Comparison of ENCODE assay signal across 21 cellular contexts in genomic region chr3:33119891-33120290, GRCh38. TPM values are rescaled to one million over a fixed set of nuclear protein-coding genes. Genes with fewer than 3 reads are reported as not detected.
DNase-seq lines count a peak whose midpoint lies in the region; ATAC-seq and TF ChIP-seq lines count a peak whose summit lies in the region.
"Had no signal": no experiment of that assay in that cellular context is flagged by ENCODE, and none has a peak within 500 bp of the region (broad histone marks: within the 10 kb centered on the region; RNA-seq: fewer than 3 reads in every experiment).

No MANE protein-coding gene starts in this region.

- H3K9ac ChIP-seq in PC-3 (ENCODE audit: low read length), result no peak overlapping the region

- ATAC-seq in T-helper 17 cell (no peak), right cardiac atrium (peak; percentile 32 to 47), PC-3 (no peak), HG02610 (IDR thresholded peaks at IDR 0.05; ENCODE audit: unreplicated experiment) (no peak)
- no peak for ATAC-seq in stimulated activated memory B cell treated with anti-CD40 and anti-IgM and Interleukin-4, amounts not matched to agents 10 μg/mL and 1 μg/mL and 100 μg/mL, for 72 hours

- H3K36me3 Mint-ChIP-seq in T-helper 17 cell (ENCODE audit: low read depth), result peaks cover 10% of the 10 kb centered on the region
- H3K36me3 Mint-ChIP-seq in stimulated activated memory B cell treated with anti-CD40 and anti-IgM and Interleukin-4, amounts not matched to agents 10 μg/mL and 1 μg/mL and 100 μg/mL, for 72 hours, result peaks cover 53% of the 10 kb centered on the region

- no peak overlapping the region for H3K4me2 ChIP-seq in PC-3 (ENCODE audit: low read length)
- H3K4me2 ChIP-seq: PC-9 had no signal

- H3K27ac ChIP-seq in ascending aorta (peak overlapping the region; percentile 9 to 61), right cardiac atrium (ENCODE audit: low read length) (peak overlapping the region; percentile 24), PC-3 (ENCODE audit: low read length) (no peak overlapping the region)
- H3K27ac ChIP-seq: HL-60, PC-9, RWPE1, SJCRH30 had no signal

- peaks cover 33% of the 10 kb centered on the region for H3K4me1 Mint-ChIP-seq in T-helper 17 cell
- H3K4me1 Mint-ChIP-seq in stimulated activated memory B cell treated with anti-CD40 and anti-IgM and Interleukin-4, amounts not matched to agents 10 μg/mL and 1 μg/mL and 100 μg/mL, for 72 hours, result peaks cover 41% of the 10 kb centered on the region

- TF ChIP-seq CTCF in ascending aorta (IDR thresholded peaks at IDR 0.05), result no peak
- TF ChIP-seq CTCF in PC-3 (conservative IDR thresholded peaks at IDR 0.05; ENCODE audit: low read depth, low read length), result no peak

- H3F3A ChIP-seq in PC-3 (ENCODE audit: low read length, unreplicated experiment), result no peaks in the 10 kb centered on the region

- H3K36me3 ChIP-seq in ascending aorta (peaks cover 38 to 39% of the 10 kb centered on the region in 2 donors), PC-3 (ENCODE audit: low read depth, low read length) (peaks cover 43% of the 10 kb centered on the region)

- no peaks in the 10 kb centered on the region for H3K27me3 Mint-ChIP-seq in T-helper 17 cell
- H3K27me3 Mint-ChIP-seq in stimulated activated memory B cell treated with anti-CD40 and anti-IgM and Interleukin-4, amounts not matched to agents 10 μg/mL and 1 μg/mL and 100 μg/mL, for 72 hours, result no peaks in the 10 kb centered on the region

- H3K27me3 ChIP-seq in ascending aorta (no peaks in the 10 kb centered on the region), right cardiac atrium (ENCODE audit: control insufficient read depth, insufficient read depth) (no peaks in the 10 kb centered on the region), PC-3 (ENCODE audit: low read length) (no peaks in the 10 kb centered on the region)
- H3K27me3 ChIP-seq: MG63, SJCRH30 had no signal

- H3K9me2 ChIP-seq in PC-3 (replicated peaks; ENCODE audit: low read length), result no peaks in the 10 kb centered on the region

- 45% methylated on average over 3 of the region's 3 CpGs for WGBS in right cardiac atrium

- H3K9me3 Mint-ChIP-seq in stimulated activated memory B cell treated with anti-CD40 and anti-IgM and Interleukin-4, amounts not matched to agents 10 μg/mL and 1 μg/mL and 100 μg/mL, for 72 hours, result no peaks in the 10 kb centered on the region

- CTCF ChIA-PET in PC-3 (lab: Charles Lee), result no interaction called here

- H4K20me1 ChIP-seq in PC-3 (ENCODE audit: low read length), result peaks cover 9% of the 10 kb centered on the region

- no TSS peak for BruUV-seq in PC-3 (replicated peaks; lab: Mats Ljungman, UMichigan)

- intact Hi-C loops in ascending aorta (cut with DNase I), result no loop called here
- intact Hi-C loops in right cardiac atrium (cut with DNase I), result no loop called here
- intact Hi-C loops in PC-3 (cut with micrococcal nuclease), result loop anchor here (10.0 kb wide), 1 partner anchor 675 kb away; the partner anchor contains the start of gene PDCD6IP
- intact Hi-C loops in posterior vena cava (cut with DNase I), result no loop called here

- POLR2A ChIA-PET in PC-3 (lab: Charles Lee; ENCODE audit: unreplicated experiment), result no interaction called here

- DNase-seq in T-helper 17 cell (no peak), ascending aorta (ENCODE audit: low spot score in 2 of 2) (no peak), right cardiac atrium (peak; percentile 50 to 70 (median 68)), NCI-H1436 (lab: John Stamatoyannopoulos, UW) (no peak), PC-3 (no peak), posterior vena cava (ENCODE audit: low spot score) (no peak)
- DNase-seq: ACHN, C1 segment of cervical spinal cord, IMR-90, MG63, NCI-H1048, NCI-H1436 treated with DMSO at 0.1 percent for 48 hours, NCI-H2029, NCI-H345, NCI-H526, PC-9, SJCRH30 had no signal

- H3K4me3 ChIP-seq in ascending aorta (no peak overlapping the region), right cardiac atrium (ENCODE audit: low read length) (no peak overlapping the region), PC-3 (ENCODE audit: low read length) (no peak overlapping the region)
- H3K4me3 ChIP-seq: MG63, PC-9, SJCRH30 had no signal

- H3K27ac Mint-ChIP-seq in T-helper 17 cell, result peak overlapping the region; percentile 70
- H3K27ac Mint-ChIP-seq in stimulated activated memory B cell treated with anti-CD40 and anti-IgM and Interleukin-4, amounts not matched to agents 10 μg/mL and 1 μg/mL and 100 μg/mL, for 72 hours, result peak overlapping the region; percentile 10

- peaks cover 55% of the 10 kb centered on the region for H3K79me2 ChIP-seq in PC-3 (ENCODE audit: low read length)

- H3K4me1 ChIP-seq in ascending aorta, result peaks cover 7 to 28% of the 10 kb centered on the region in 2 donors
- peaks cover 4% of the 10 kb centered on the region for H3K4me1 ChIP-seq in right cardiac atrium (ENCODE audit: control insufficient read depth, insufficient read depth, low read length)
- H3K4me1 ChIP-seq in PC-3 (ENCODE audit: insufficient read depth, low read length), result peaks cover 14% of the 10 kb centered on the region; the same call in 1 of the 2 replicates
- H3K4me1 ChIP-seq: SJCRH30 had no signal

- H2AFZ ChIP-seq in PC-3 (ENCODE audit: low read length), result no peak overlapping the region
- H2AFZ ChIP-seq: PC-9 had no signal

- H3K4me3 Mint-ChIP-seq in T-helper 17 cell, result no peak overlapping the region
- no peak overlapping the region for H3K4me3 Mint-ChIP-seq in stimulated activated memory B cell treated with anti-CD40 and anti-IgM and Interleukin-4, amounts not matched to agents 10 μg/mL and 1 μg/mL and 100 μg/mL, for 72 hours

- H3K9me3 ChIP-seq in T-helper 17 cell (ENCODE audit: control insufficient read depth, low read length, poor library complexity, severe bottlenecking) (no peaks in the 10 kb centered on the region), ascending aorta (no peaks in the 10 kb centered on the region), right cardiac atrium (ENCODE audit: control insufficient read depth, low read length) (no peaks in the 10 kb centered on the region), PC-3 (ENCODE audit: low read length) (no peaks in the 10 kb centered on the region)
- H3K9me3 ChIP-seq: MG63, SJCRH30 had no signal

RNA-seq across cellular contexts. Expression of gene CRTAP, which starts 6.1 kb away (rescaled TPM):
- total RNA-seq in T-helper 17 cell (10 to 100 TPM; 57.3 to 62.8 TPM), ascending aorta (300 TPM), right cardiac atrium (100 to 1,000 TPM; 133 to 180 (median 149) TPM), PC-3 (2014; rRNA removed) (174 and 184 TPM in 2 replicates), posterior vena cava (100 to 1,000 TPM; 250 to 323 TPM)
- polyA plus RNA-seq in right cardiac atrium, result 51.8 TPM

RNA-seq across cellular contexts. Expression of gene GLB1, which starts 22.9 kb away (rescaled TPM):
- 10 to 100 TPM; 29.8 to 37.3 TPM for total RNA-seq in T-helper 17 cell
- total RNA-seq in ascending aorta, result 39.7 TPM
- 10 to 100 TPM; 25.3 to 33.2 (median 28.3) TPM for total RNA-seq in right cardiac atrium
- polyA plus RNA-seq in right cardiac atrium, result 9.8 TPM
- 27.3 and 36.4 TPM in 2 replicates for total RNA-seq in PC-3 (2014; rRNA removed)
- 10 to 100 TPM; 37.5 to 50.3 TPM for total RNA-seq in posterior vena cava

RNA-seq across cellular contexts. Expression of gene TMPPE, which starts 22.9 kb away (rescaled TPM):
- total RNA-seq in T-helper 17 cell (10 to 100 TPM; 13.6 to 15.0 TPM), ascending aorta (7.3 TPM), right cardiac atrium (1 to 10 TPM; 4.4 to 6.5 (median 5.1) TPM), PC-3 (2014; rRNA removed) (4.2 and 4.7 TPM in 2 replicates), posterior vena cava (1 to 10 TPM; 8.8 to 8.9 TPM)
- 0.50 TPM for polyA plus RNA-seq in right cardiac atrium

Comparison
In these comparisons a context has a peak if more than half of its experiments do, and no peak if none do; other contexts are left out.
1. ATAC-seq: peak in right cardiac atrium (2 of 2); none in T-helper 17 cell (single experiment), stimulated activated memory B cell treated with anti-CD40 and anti-IgM and Interleukin-4, amounts not matched to agents 10 μg/mL and 1 μg/mL and 100 μg/mL, for 72 hours (single experiment), PC-3 (single experiment) and HG02610 (single experiment).
2. DNase-seq: peak in right cardiac atrium (3 of 3); none in T-helper 17 cell (0 of 3), ascending aorta (0 of 2), NCI-H1436 (single experiment), PC-3 (single experiment) and posterior vena cava (single experiment).